11 cellular contexts compared by ENCODE assay signal in the genomic region with DNA sequence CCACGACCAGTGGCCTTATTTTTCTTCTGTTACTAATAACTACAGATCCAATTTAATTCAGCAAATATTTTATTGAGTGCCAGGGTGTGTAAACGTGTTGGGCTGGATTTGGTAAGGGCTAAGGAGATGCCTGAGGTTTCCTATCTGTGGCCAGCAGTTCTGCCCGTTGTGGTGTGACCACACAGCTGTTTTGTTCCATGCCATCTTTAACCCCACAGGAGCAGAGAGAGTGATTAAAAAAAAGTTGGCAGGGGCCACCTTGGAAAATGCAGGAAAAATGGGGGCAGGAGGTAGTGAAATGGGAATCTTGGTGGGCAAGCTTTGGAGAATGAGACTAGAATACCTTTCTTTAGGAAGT. TPM values are rescaled to one million over a fixed set of nuclear protein-coding genes. Genes with fewer than 3 reads are reported as not detected.
A peak's percentile ranks its signal among the peaks of the same experiment; 100 is the strongest.
DNase-seq lines count a peak whose midpoint lies in the region; ATAC-seq and TF ChIP-seq lines count a peak whose summit lies in the region.
"Had no signal": no experiment of that assay in that cellular context is flagged by ENCODE, and none has a peak within 500 bp of the region (broad histone marks: within the 10 kb centered on the region; RNA-seq: fewer than 3 reads in every experiment).

No MANE protein-coding gene starts in this region.

- peak overlapping the region; percentile 92 for H3K27ac Mint-ChIP-seq in activated CD4-positive, alpha-beta T cell treated with anti-CD3 and anti-CD28 coated beads, Interleukin-2, amount 10 ng/mL, durations not matched to agents 7 days and 5 days
- peak overlapping the region; percentile 44 for H3K27ac Mint-ChIP-seq in dendritic cell treated with granulocyte-macrophage colony-stimulating factor and Interleukin-4, amounts not matched to agents 40 ng/mL and 50 ng/mL, for 4 days

- peak overlapping the region; percentile 92 for H3K4me3 Mint-ChIP-seq in activated CD4-positive, alpha-beta T cell treated with anti-CD3 and anti-CD28 coated beads, Interleukin-2, amount 10 ng/mL, durations not matched to agents 7 days and 5 days
- H3K4me3 Mint-ChIP-seq in dendritic cell treated with granulocyte-macrophage colony-stimulating factor and Interleukin-4, amounts not matched to agents 40 ng/mL and 50 ng/mL, for 4 days: peak overlapping the region; percentile 10

- peak; percentile 34 for DNase-seq in activated CD4-positive, alpha-beta T cell treated with anti-CD3 and anti-CD28 coated beads, Interleukin-2, amount 10 ng/mL, durations not matched to agents 7 days and 5 days
- DNase-seq in activated CD4-positive, alpha-beta T cell treated with anti-CD3 and anti-CD28 coated beads, Interleukin-2, amount 50 U/mL, for 4 hours: no peak
- DNase-seq in OCI-M1 (lab: John Stamatoyannopoulos, UW): peak; percentile 50
- DNase-seq in stomach: no peak
- DNase-seq in NCI-H2227 treated with DMSO at 0.1 percent for 48 hours (lab: John Stamatoyannopoulos, UW): no peak
- DNase-seq in left ventricle myocardium inferior: no peak
- DNase-seq in aorta: no peak
- DNase-seq: activated CD4-positive, CD25-positive, alpha-beta regulatory T cell; effector CD4-positive, alpha-beta T cell; NCI-H2081 treated with DMSO at 0.1 percent for 48 hours had no signal

- peaks cover 51% of the 10 kb centered on the region for H3K36me3 Mint-ChIP-seq in activated CD4-positive, alpha-beta T cell treated with anti-CD3 and anti-CD28 coated beads, Interleukin-2, amount 10 ng/mL, durations not matched to agents 7 days and 5 days (ENCODE audit: low read depth)
- no peaks in the 10 kb centered on the region for H3K36me3 Mint-ChIP-seq in dendritic cell treated with granulocyte-macrophage colony-stimulating factor and Interleukin-4, amounts not matched to agents 40 ng/mL and 50 ng/mL, for 4 days (ENCODE audit: low read depth)

- peaks cover 0 to 4% (median 0%) of the 10 kb centered on the region in 3 donors for H3K27me3 ChIP-seq in stomach
- H3K27me3 ChIP-seq in left ventricle myocardium inferior (ENCODE audit: low read depth): peaks cover 19% of the 10 kb centered on the region
- no peaks in the 10 kb centered on the region for H3K27me3 ChIP-seq in aorta (ENCODE audit: control insufficient read depth in 1 of 2, insufficient read depth in 2 of 2, low read length in 1 of 2)

- intact Hi-C loops in dendritic cell treated with granulocyte-macrophage colony-stimulating factor and Interleukin-4, amounts not matched to agents 40 ng/mL and 50 ng/mL, for 4 days (cut with micrococcal nuclease): no loop called here
- intact Hi-C loops in stomach (cut with DNase I; ENCODE audit: low total_unique reads): no loop called here
- intact Hi-C loops in left ventricle myocardium inferior (cut with micrococcal nuclease): no loop called here
- intact Hi-C loops in aorta (cut with DNase I): no loop called here

- peak overlapping the region; percentile 9 to 41 (median 36) for H3K4me3 ChIP-seq in stomach
- H3K4me3 ChIP-seq in left ventricle myocardium inferior: no peak overlapping the region
- H3K4me3 ChIP-seq in aorta (ENCODE audit: low read length in 2 of 2): no peak overlapping the region

- H3K9me3 ChIP-seq in stomach: no peaks in the 10 kb centered on the region
- H3K9me3 ChIP-seq in left ventricle myocardium inferior (replicated peaks): no peaks in the 10 kb centered on the region
- no peaks in the 10 kb centered on the region for H3K9me3 ChIP-seq in aorta (ENCODE audit: control insufficient read depth, low read length)

- 23 to 47% (median 37%) methylated on average over 3 of the region's 3 CpGs for WGBS in stomach, 5 donors
- WGBS in aorta, 2 donors: 56 to 59% methylated on average over 3 of the region's 3 CpGs

- no peak for ATAC-seq in aorta (ENCODE audit: low FRiP score)

- TF ChIP-seq EP300 in stomach (IDR thresholded peaks at IDR 0.05): no peak

- H3K27me3 Mint-ChIP-seq in activated CD4-positive, alpha-beta T cell treated with anti-CD3 and anti-CD28 coated beads, Interleukin-2, amount 10 ng/mL, durations not matched to agents 7 days and 5 days: no peaks in the 10 kb centered on the region
- no peaks in the 10 kb centered on the region for H3K27me3 Mint-ChIP-seq in dendritic cell treated with granulocyte-macrophage colony-stimulating factor and Interleukin-4, amounts not matched to agents 40 ng/mL and 50 ng/mL, for 4 days

- no peaks in the 10 kb centered on the region for H3K9me3 Mint-ChIP-seq in activated CD4-positive, alpha-beta T cell treated with anti-CD3 and anti-CD28 coated beads, Interleukin-2, amount 10 ng/mL, durations not matched to agents 7 days and 5 days
- no peaks in the 10 kb centered on the region for H3K9me3 Mint-ChIP-seq in dendritic cell treated with granulocyte-macrophage colony-stimulating factor and Interleukin-4, amounts not matched to agents 40 ng/mL and 50 ng/mL, for 4 days

- H3K4me1 ChIP-seq in stomach (peaks cover 5 to 39% (median 19%) of the 10 kb centered on the region in 4 donors), left ventricle myocardium inferior (peaks cover 17% of the 10 kb centered on the region), aorta (ENCODE audit: control insufficient read depth in 1 of 2, insufficient read depth in 2 of 2, low read length in 2 of 2) (no peaks in the 10 kb centered on the region)

- H3K36me3 ChIP-seq in stomach: no peaks in the 10 kb centered on the region
- no peaks in the 10 kb centered on the region for H3K36me3 ChIP-seq in left ventricle myocardium inferior
- H3K36me3 ChIP-seq in aorta (ENCODE audit: control insufficient read depth in 1 of 2, insufficient read depth in 2 of 2, low read length in 1 of 2): no peaks in the 10 kb centered on the region

- TF ChIP-seq CTCF in stomach (IDR thresholded peaks at IDR 0.05) (no peak), left ventricle myocardium inferior (IDR thresholded peaks at IDR 0.05; ENCODE audit: borderline replicate concordance) (no peak)

- no peak for TF ChIP-seq POLR2A in stomach (IDR thresholded peaks at IDR 0.05)

- POLR2A ChIA-PET in activated CD4-positive, alpha-beta T cell treated with anti-CD3 and anti-CD28 coated beads, Interleukin-2, amount 10 ng/mL, durations not matched to agents 7 days and 5 days (lab: Charles Lee): interaction anchor here (1.2 kb wide), 1 partner anchor 105 kb away, joined by 5 read pairs; no protein-coding TSS in a partner anchor

- peaks cover 52% of the 10 kb centered on the region for H3K4me1 Mint-ChIP-seq in activated CD4-positive, alpha-beta T cell treated with anti-CD3 and anti-CD28 coated beads, Interleukin-2, amount 10 ng/mL, durations not matched to agents 7 days and 5 days
- peaks cover 39% of the 10 kb centered on the region for H3K4me1 Mint-ChIP-seq in dendritic cell treated with granulocyte-macrophage colony-stimulating factor and Interleukin-4, amounts not matched to agents 40 ng/mL and 50 ng/mL, for 4 days (ENCODE audit: low read depth)

- peak overlapping the region; percentile 77 to 90 (median 83) for H3K27ac ChIP-seq in stomach
- no peak overlapping the region for H3K27ac ChIP-seq in left ventricle myocardium inferior (replicated peaks)
- no peak overlapping the region for H3K27ac ChIP-seq in aorta (ENCODE audit: low read depth in 1 of 2, low read length in 2 of 2)

- CTCF ChIA-PET in activated CD4-positive, alpha-beta T cell treated with anti-CD3 and anti-CD28 coated beads, Interleukin-2, amount 10 ng/mL, durations not matched to agents 7 days and 5 days (lab: Charles Lee): interaction anchor here (0.6 to 1.7 kb wide), 8 partner anchors 8 to 147 kb away, joined by 3 to 8 read pairs (median 4); no protein-coding TSS in a partner anchor

RNA-seq across cellular contexts. Expression of a gene that starts 1.1 kb away (rescaled TPM):
- total RNA-seq in activated CD4-positive, alpha-beta T cell treated with anti-CD3 and anti-CD28 coated beads, Interleukin-2, amount 10 ng/mL, durations not matched to agents 7 days and 5 days: 100 to 1,000 TPM; 395 to 418 TPM
- 100 to 1,000 TPM in 1 of 5 donors, 10 to 100 TPM in 4; 10.5 to 265 (median 24.9) TPM for total RNA-seq in stomach
- 100 to 1,000 TPM in 1 of 3 donors, 10 to 100 TPM in 2; 46.9 to 372 (median 47.6) TPM for polyA plus RNA-seq in stomach
- 1.5 TPM for total RNA-seq in left ventricle myocardium inferior
- 1 to 10 TPM; 3.5 to 4.2 TPM for total RNA-seq in aorta
- polyA plus RNA-seq in aorta: 10 to 100 TPM in 1 of 2 donors, 1 to 10 TPM in 1; 3.2 to 48.1 TPM

Comparison
In these comparisons a context has a peak if more than half of its experiments do, and no peak if none do; other contexts are left out.
1. DNase-seq: peak in activated CD4-positive, alpha-beta T cell treated with anti-CD3 and anti-CD28 coated beads, Interleukin-2, amount 10 ng/mL, durations not matched to agents 7 days and 5 days (single experiment) and OCI-M1 (single experiment); none in activated CD4-positive, alpha-beta T cell treated with anti-CD3 and anti-CD28 coated beads, Interleukin-2, amount 50 U/mL, for 4 hours (0 of 2), stomach (single experiment), NCI-H2227 treated with DMSO at 0.1 percent for 48 hours (single experiment), left ventricle myocardium inferior (single experiment) and aorta (0 of 2).
2. H3K27ac ChIP-seq: peak in stomach (5 of 5); none in left ventricle myocardium inferior (single experiment) and aorta (0 of 2).
3. H3K4me3 ChIP-seq: peak in stomach (4 of 4); none in left ventricle myocardium inferior (single experiment) and aorta (0 of 2).